Comparison of ENCODE assay signal across 29 cellular contexts in the genomic region with DNA sequence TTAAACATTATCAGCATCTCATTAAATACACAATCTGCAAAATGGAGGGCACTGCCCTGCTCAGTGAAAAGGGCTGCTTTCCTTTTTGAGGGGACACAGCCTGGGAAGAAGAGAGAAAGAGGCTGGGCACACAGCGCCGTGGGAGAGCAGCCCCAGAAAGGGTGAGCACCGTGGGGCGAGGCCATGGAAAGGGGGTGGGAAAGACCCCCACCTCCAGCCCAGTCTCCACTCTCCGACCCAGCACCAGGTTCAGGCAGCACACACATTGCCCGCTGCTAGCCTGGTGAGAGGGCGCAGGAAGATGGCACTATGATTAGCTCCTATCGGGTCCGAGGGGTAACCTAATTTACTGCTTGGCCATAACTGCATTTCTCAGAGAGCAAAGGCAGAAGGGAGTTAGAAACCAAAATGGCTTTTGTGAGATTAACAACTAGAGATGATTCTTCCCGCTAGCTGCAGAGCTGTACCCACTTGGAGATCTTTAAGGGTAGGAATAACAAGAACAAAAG.
"Had no signal": no experiment of that assay in that cellular context is flagged by ENCODE, and none has a peak within 500 bp of the region (broad histone marks: within the 10 kb centered on the region; RNA-seq: fewer than 3 reads in every experiment).

No MANE protein-coding gene starts in this region.

- H3K27me3 Mint-ChIP-seq: activated B cell treated with CpG ODN at 0.5 μM for 24 hours; activated CD4-positive, alpha-beta memory T cell treated with anti-CD3 and anti-CD28 coated beads for 36 hours; activated CD4-positive, alpha-beta T cell treated with anti-CD3 and anti-CD28 coated beads, Interleukin-2, amount 10 ng/mL, durations not matched to agents 24 days and 14 days; activated CD8-positive, alpha-beta T cell treated with anti-CD3 and anti-CD28 coated beads for 36 hours; activated naive CD4-positive, alpha-beta T cell treated with anti-CD3 and anti-CD28 coated beads, Interleukin-2, amount 10 ng/mL, durations not matched to agents 7 days and 5 days; activated naive CD4-positive, alpha-beta T cell treated with anti-CD3 and anti-CD28 coated beads, Interleukin-2, amount 50 U/mL, for 24 hours; activated naive CD8-positive, alpha-beta T cell; activated T-cell treated with anti-CD3 and anti-CD28 coated beads, Interleukin-2, amount 50 U/mL, for 24 hours; T-cell had no signal

- H3K4me3 Mint-ChIP-seq: activated B cell treated with CpG ODN at 0.5 μM for 24 hours; activated CD4-positive, alpha-beta memory T cell treated with anti-CD3 and anti-CD28 coated beads for 36 hours; activated CD4-positive, alpha-beta T cell treated with anti-CD3 and anti-CD28 coated beads, Interleukin-2, amount 10 ng/mL, durations not matched to agents 24 days and 14 days; activated CD8-positive, alpha-beta T cell treated with anti-CD3 and anti-CD28 coated beads for 36 hours; activated naive CD4-positive, alpha-beta T cell treated with anti-CD3 and anti-CD28 coated beads, Interleukin-2, amount 10 ng/mL, durations not matched to agents 7 days and 5 days; activated naive CD4-positive, alpha-beta T cell treated with anti-CD3 and anti-CD28 coated beads, Interleukin-2, amount 50 U/mL, for 24 hours; activated naive CD8-positive, alpha-beta T cell; activated T-cell treated with anti-CD3 and anti-CD28 coated beads, Interleukin-2, amount 50 U/mL, for 24 hours; T-cell; T-helper 2 cell treated with Interferon-gamma antibody and Interleukin-4, amounts not matched to agents 5 μg/mL and 100 μg/mL, for 36 hours had no signal

- DNase-seq: activated B cell treated with CpG ODN at 0.5 μM for 24 hours; activated CD4-positive, alpha-beta memory T cell treated with anti-CD3 and anti-CD28 coated beads for 36 hours; activated CD4-positive, alpha-beta T cell treated with anti-CD3 and anti-CD28 coated beads for 4 hours; activated CD4-positive, alpha-beta T cell treated with anti-CD3 and anti-CD28 coated beads, Interleukin-2, amount 10 ng/mL, durations not matched to agents 24 days and 14 days; activated CD4-positive, alpha-beta T cell treated with anti-CD3 and anti-CD28 coated beads, Interleukin-2, amount 50 U/mL, for 1 hour; activated CD4-positive, alpha-beta T cell treated with anti-CD3 and anti-CD28 coated beads, Interleukin-2, amount 50 U/mL, for 4 hours; activated CD4-positive, CD25-positive, alpha-beta regulatory T cell treated with anti-CD3 and anti-CD28 coated beads, Interleukin-2, amount 50 U/mL, for 72 hours; activated CD8-positive, alpha-beta memory T cell treated with anti-CD3 and anti-CD28 coated beads, Interleukin-2, amount 50 U/mL, for 48 hours; activated CD8-positive, alpha-beta T cell treated with anti-CD3 and anti-CD28 coated beads for 36 hours; activated effector memory CD4-positive, alpha-beta T cell treated with Interleukin-2 at 50 U/mL for 16 hours; activated gamma-delta T cell; activated naive CD4-positive, alpha-beta T cell treated with anti-CD3 and anti-CD28 coated beads, Interleukin-2, amount 10 ng/mL, durations not matched to agents 7 days and 5 days; activated naive CD4-positive, alpha-beta T cell treated with Interleukin-2 at 50 U/mL for 16 hours; activated T-cell treated with anti-CD3 and anti-CD28 coated beads, Interleukin-2, amount 50 U/mL, for 24 hours; activated T-cell treated with anti-CD3 and anti-CD28 coated beads, Interleukin-2, amount 50 U/mL, for 48 hours; adrenal gland; amniotic stem cell; aorta; body of pancreas; caudate nucleus; T-cell; T-helper 2 cell; T-helper 9 cell had no signal

- H3K4me1 ChIP-seq: adrenal gland, body of pancreas had no signal

- H3K4me3 ChIP-seq: adrenal gland, body of pancreas, cardiac muscle cell had no signal

- H3K27ac Mint-ChIP-seq: activated B cell treated with CpG ODN at 0.5 μM for 24 hours; activated CD4-positive, alpha-beta memory T cell treated with anti-CD3 and anti-CD28 coated beads for 36 hours; activated CD4-positive, alpha-beta T cell treated with anti-CD3 and anti-CD28 coated beads, Interleukin-2, amount 10 ng/mL, durations not matched to agents 24 days and 14 days; activated CD8-positive, alpha-beta T cell treated with anti-CD3 and anti-CD28 coated beads for 36 hours; activated naive CD4-positive, alpha-beta T cell treated with anti-CD3 and anti-CD28 coated beads, Interleukin-2, amount 10 ng/mL, durations not matched to agents 7 days and 5 days; activated naive CD4-positive, alpha-beta T cell treated with anti-CD3 and anti-CD28 coated beads, Interleukin-2, amount 50 U/mL, for 24 hours; activated naive CD8-positive, alpha-beta T cell; activated T-cell treated with anti-CD3 and anti-CD28 coated beads, Interleukin-2, amount 50 U/mL, for 24 hours; activated T-helper 2 cell treated with anti-CD3 and anti-CD28 coated beads, Interferon-gamma antibody, Interleukin-2, Interleukin-4, amounts not matched to agents 10 μg/mL and 5 μg/mL and 100 μg/mL, durations not matched to agents 14 hours and 24 hours and 36 hours; T-cell; T-helper 2 cell treated with Interferon-gamma antibody and Interleukin-4, amounts not matched to agents 5 μg/mL and 100 μg/mL, for 36 hours had no signal

- H3K27ac ChIP-seq: adrenal gland, body of pancreas, cardiac muscle cell, VCaP had no signal

- H3K36me3 Mint-ChIP-seq: activated naive CD4-positive, alpha-beta T cell treated with anti-CD3 and anti-CD28 coated beads, Interleukin-2, amount 10 ng/mL, durations not matched to agents 7 days and 5 days had no signal

- ATAC-seq: activated CD8-positive, alpha-beta T cell treated with anti-CD3 and anti-CD28 coated beads for 36 hours; body of pancreas; T-cell had no signal

- H3K9me3 ChIP-seq: adrenal gland, body of pancreas had no signal

- H3K4me1 Mint-ChIP-seq: activated B cell treated with CpG ODN at 0.5 μM for 24 hours; activated CD4-positive, alpha-beta T cell treated with anti-CD3 and anti-CD28 coated beads, Interleukin-2, amount 10 ng/mL, durations not matched to agents 24 days and 14 days; activated naive CD4-positive, alpha-beta T cell treated with anti-CD3 and anti-CD28 coated beads, Interleukin-2, amount 10 ng/mL, durations not matched to agents 7 days and 5 days; activated naive CD4-positive, alpha-beta T cell treated with anti-CD3 and anti-CD28 coated beads, Interleukin-2, amount 50 U/mL, for 24 hours; T-cell had no signal

- H3K27me3 ChIP-seq: adrenal gland, body of pancreas, cardiac muscle cell had no signal

- H3K9me3 Mint-ChIP-seq: activated B cell treated with CpG ODN at 0.5 μM for 24 hours; activated CD4-positive, alpha-beta memory T cell treated with anti-CD3 and anti-CD28 coated beads for 36 hours; activated CD4-positive, alpha-beta T cell treated with anti-CD3 and anti-CD28 coated beads, Interleukin-2, amount 10 ng/mL, durations not matched to agents 24 days and 14 days; activated CD8-positive, alpha-beta T cell treated with anti-CD3 and anti-CD28 coated beads for 36 hours; activated naive CD4-positive, alpha-beta T cell treated with anti-CD3 and anti-CD28 coated beads, Interleukin-2, amount 10 ng/mL, durations not matched to agents 7 days and 5 days; activated naive CD4-positive, alpha-beta T cell treated with anti-CD3 and anti-CD28 coated beads, Interleukin-2, amount 50 U/mL, for 24 hours; activated T-cell treated with anti-CD3 and anti-CD28 coated beads, Interleukin-2, amount 50 U/mL, for 24 hours; activated T-helper 2 cell treated with anti-CD3 and anti-CD28 coated beads, Interferon-gamma antibody, Interleukin-2, Interleukin-4, amounts not matched to agents 10 μg/mL and 5 μg/mL and 100 μg/mL, durations not matched to agents 14 hours and 24 hours and 36 hours; T-cell; T-helper 2 cell treated with Interferon-gamma antibody and Interleukin-4, amounts not matched to agents 5 μg/mL and 100 μg/mL, for 36 hours had no signal
